10 cellular contexts compared by ENCODE assay signal in the genomic region with DNA sequence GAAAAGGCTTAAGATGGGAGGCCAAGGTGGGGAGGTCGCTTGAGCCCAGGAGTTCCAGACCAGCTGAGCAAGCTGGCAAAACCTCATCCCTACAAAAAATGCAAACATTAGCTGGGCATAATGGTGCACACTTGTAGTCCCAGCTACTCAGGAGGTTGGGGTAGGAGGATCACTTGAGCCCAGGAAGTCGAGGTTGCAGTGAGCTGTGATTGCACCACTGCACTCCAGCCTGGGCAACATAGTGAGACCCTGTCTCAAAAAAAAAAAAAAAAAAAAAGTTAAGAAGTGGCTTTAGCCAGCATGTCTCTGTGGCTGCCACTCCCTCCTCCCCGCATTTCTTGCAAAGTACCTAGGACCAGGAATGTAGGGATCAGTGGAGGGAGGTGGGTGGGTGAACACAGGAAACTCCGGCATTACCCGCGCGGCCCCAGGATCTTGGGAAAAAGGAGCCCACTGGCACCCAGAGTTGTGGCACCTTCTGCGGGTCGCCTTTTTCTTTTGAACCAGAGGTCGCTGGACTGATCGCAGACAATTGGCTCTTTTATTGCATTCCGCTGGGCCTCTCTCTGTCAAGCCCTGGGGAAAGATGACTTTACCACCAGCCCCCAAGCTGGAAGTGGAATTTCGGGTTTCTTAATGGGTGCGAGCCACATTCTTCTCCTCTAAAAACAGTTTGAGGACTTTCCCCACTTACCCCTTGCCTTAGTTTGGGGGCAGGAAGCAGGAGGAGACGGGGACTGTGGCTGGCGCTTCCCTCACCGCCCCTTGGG. TPM values are rescaled to one million over a fixed set of nuclear protein-coding genes. Genes with fewer than 3 reads are reported as not detected.
DNase-seq lines count a peak whose midpoint lies in the region; ATAC-seq and TF ChIP-seq lines count a peak whose summit lies in the region.
"Had no signal": no experiment of that assay in that cellular context is flagged by ENCODE, and none has a peak within 500 bp of the region (broad histone marks: within the 10 kb centered on the region; RNA-seq: fewer than 3 reads in every experiment).

No MANE protein-coding gene starts in this region.

- H2AFZ ChIP-seq in Karpas-422 (ENCODE audit: low read length) = no peak overlapping the region

- H3K27ac Mint-ChIP-seq in activated naive CD8-positive, alpha-beta T cell treated with anti-CD3 and anti-CD28 coated beads, Interleukin-2, amount 50 U/mL, for 24 hours = no peak overlapping the region
- peak overlapping the region in 1 of 3 experiments; percentile 26 for H3K27ac Mint-ChIP-seq in nephron

- H3K36me3 ChIP-seq in DOHH2 (ENCODE audit: control insufficient read depth, low read length) (peaks cover 36% of the 10 kb centered on the region), Karpas-422 (ENCODE audit: insufficient read depth, low read length) (peaks cover 3% of the 10 kb centered on the region; the same call in 1 of the 2 replicates)

- H3F3A ChIP-seq in DOHH2 (ENCODE audit: control insufficient read depth, insufficient read depth) = peaks cover 27% of the 10 kb centered on the region

- DNase-seq in Karpas-422 (no peak), NCI-H1105 (lab: John Stamatoyannopoulos, UW) (no peak), Kasumi-1 (lab: John Stamatoyannopoulos, UW) (no peak)
- no peak for DNase-seq in activated naive CD8-positive, alpha-beta T cell treated with anti-CD3 and anti-CD28 coated beads, Interleukin-2, amount 50 U/mL, for 24 hours
- DNase-seq: activated naive CD4-positive, alpha-beta T cell treated with anti-CD3 and anti-CD28 coated beads, Interleukin-2, amount 50 U/mL, for 16 hours; stimulated activated naive CD4-positive, alpha-beta T cell treated with Interleukin-2 at 50 U/mL for 16 hours had no signal

- H3K36me3 Mint-ChIP-seq in activated naive CD8-positive, alpha-beta T cell treated with anti-CD3 and anti-CD28 coated beads, Interleukin-2, amount 50 U/mL, for 24 hours (ENCODE audit: low read depth) = peaks cover 2% of the 10 kb centered on the region
- H3K36me3 Mint-ChIP-seq in nephron (ENCODE audit: low read depth) = peaks cover 13% of the 10 kb centered on the region

- no peaks in the 10 kb centered on the region for H3K9me3 Mint-ChIP-seq in activated naive CD8-positive, alpha-beta T cell treated with anti-CD3 and anti-CD28 coated beads, Interleukin-2, amount 50 U/mL, for 24 hours
- H3K9me3 Mint-ChIP-seq in nephron = no peaks in the 10 kb centered on the region

- peak overlapping the region; percentile 78 for H3K27ac ChIP-seq in DOHH2 (ENCODE audit: low read depth, low read length)
- peak overlapping the region; percentile 89 for H3K27ac ChIP-seq in Karpas-422 (ENCODE audit: low read length)

- H3K4me1 ChIP-seq in DOHH2 (ENCODE audit: control insufficient read depth, low read length) (peaks cover 43% of the 10 kb centered on the region), Karpas-422 (ENCODE audit: low read length) (peaks cover 34% of the 10 kb centered on the region)

- no peaks in the 10 kb centered on the region for H3K9me3 ChIP-seq in DOHH2 (ENCODE audit: control insufficient read depth, insufficient read depth, low read length)
- H3K9me3 ChIP-seq in Karpas-422 (ENCODE audit: low read length) = no peaks in the 10 kb centered on the region

- H3K4me2 ChIP-seq in DOHH2 (ENCODE audit: low read length) = peak overlapping the region; percentile 72
- H3K4me2 ChIP-seq in Karpas-422 (ENCODE audit: low read depth, low read length, poor library complexity, severe bottlenecking) = peak overlapping the region; percentile 78

- H3K27me3 ChIP-seq in DOHH2 (ENCODE audit: control insufficient read depth, low read length) = peaks cover 9% of the 10 kb centered on the region
- H3K27me3 ChIP-seq in Karpas-422 (ENCODE audit: low read length) = no peaks in the 10 kb centered on the region

- TF ChIP-seq CTCF in DOHH2 (IDR thresholded peaks at IDR 0.05; ENCODE audit: low read depth, low read length, poor library complexity, severe bottlenecking) (no peak), nephron (IDR thresholded peaks at IDR 0.05; ENCODE audit: unreplicated experiment in 3 of 3) (no peak)

- peaks cover 18% of the 10 kb centered on the region for H4K20me1 ChIP-seq in DOHH2 (ENCODE audit: control insufficient read depth, insufficient read depth, low read depth, low read length)
- H4K20me1 ChIP-seq in Karpas-422 (ENCODE audit: insufficient read depth, low read depth, low read length) = peaks cover 22% of the 10 kb centered on the region

- H3K9ac ChIP-seq in Karpas-422 (ENCODE audit: low read length) = peak overlapping the region; percentile 89

- H3K27me3 Mint-ChIP-seq in activated naive CD8-positive, alpha-beta T cell treated with anti-CD3 and anti-CD28 coated beads, Interleukin-2, amount 50 U/mL, for 24 hours = peaks cover 32% of the 10 kb centered on the region
- peaks cover 58% of the 10 kb centered on the region for H3K27me3 Mint-ChIP-seq in nephron (ENCODE audit: low read depth)

- H3K79me2 ChIP-seq in DOHH2 (ENCODE audit: control insufficient read depth, low read length) (peaks cover 12% of the 10 kb centered on the region), Karpas-422 (ENCODE audit: low read length) (0 out of 2 replicates have a peak, but pooled peaks cover 5% of the 10 kb centered on the region)

- peaks cover 27% of the 10 kb centered on the region for H3K4me1 Mint-ChIP-seq in activated naive CD8-positive, alpha-beta T cell treated with anti-CD3 and anti-CD28 coated beads, Interleukin-2, amount 50 U/mL, for 24 hours
- peaks cover 15% of the 10 kb centered on the region for H3K4me1 Mint-ChIP-seq in nephron

- H3K9me2 ChIP-seq in DOHH2 (replicated peaks; ENCODE audit: control insufficient read depth, low read length) (no peaks in the 10 kb centered on the region), Karpas-422 (replicated peaks; ENCODE audit: insufficient read depth, low read length) (no peaks in the 10 kb centered on the region)

- H3K4me3 ChIP-seq in DOHH2 (ENCODE audit: low read length) = peak overlapping the region; percentile 85
- H3K4me3 ChIP-seq in Karpas-422 (ENCODE audit: low read length) = peak overlapping the region; percentile 76

- peak overlapping the region; percentile 65 for H3K4me3 Mint-ChIP-seq in activated naive CD8-positive, alpha-beta T cell treated with anti-CD3 and anti-CD28 coated beads, Interleukin-2, amount 50 U/mL, for 24 hours
- H3K4me3 Mint-ChIP-seq in nephron = peak overlapping the region; percentile 74 to 82 (median 76)

- no peak for ATAC-seq in activated naive CD8-positive, alpha-beta T cell treated with anti-CD3 and anti-CD28 coated beads, Interleukin-2, amount 50 U/mL, for 24 hours
- ATAC-seq in HG02840 (IDR thresholded peaks at IDR 0.05; ENCODE audit: low FRiP score, unreplicated experiment) = no peak

RNA-seq across cellular contexts. Expression of a gene that starts 3.5 kb away (rescaled TPM):
- 0.86 and 1.4 TPM in 2 replicates for total RNA-seq in Karpas-422 (2014; rRNA removed; shearing (Covaris generic); ENCODE audit: low replicate concordance)

RNA-seq across cellular contexts. Expression of a gene that starts 7.6 kb away (rescaled TPM):
- 150 and 256 TPM in 2 replicates for total RNA-seq in Karpas-422 (2014; rRNA removed; shearing (Covaris generic); ENCODE audit: low replicate concordance)

RNA-seq across cellular contexts. Expression of a gene that starts 18.2 kb away (rescaled TPM):
- total RNA-seq in Karpas-422 (2014; rRNA removed; shearing (Covaris generic); ENCODE audit: low replicate concordance) = not detected in 2 replicates
- total RNA-seq: G401 had no signal

RNA-seq across cellular contexts. Expression of a gene that starts 35.0 kb away (rescaled TPM):
- not detected in 2 replicates for total RNA-seq in Karpas-422 (2014; rRNA removed; shearing (Covaris generic); ENCODE audit: low replicate concordance)

RNA-seq across cellular contexts. Expression of a gene that starts 39.0 kb away (rescaled TPM):
- not detected in 2 replicates for total RNA-seq in Karpas-422 (2014; rRNA removed; shearing (Covaris generic); ENCODE audit: low replicate concordance)
- total RNA-seq: G401 had no signal
